Comparison of ENCODE assay signal across 21 cellular contexts in genomic region chr12:124477109-124477915, GRCh38.
A peak's percentile ranks its signal among the peaks of the same experiment; 100 is the strongest.
DNase-seq lines count a peak whose midpoint lies in the region; ATAC-seq and TF ChIP-seq lines count a peak whose summit lies in the region.
"Had no signal": no experiment of that assay in that cellular context is flagged by ENCODE, and none has a peak within 500 bp of the region (broad histone marks: within the 10 kb centered on the region; RNA-seq: fewer than 3 reads in every experiment).

No MANE protein-coding gene starts in this region.

- intact Hi-C loops in right cardiac atrium (cut with DNase I) (loop anchor here in 1 of 4 donors (10.0 kb wide), 1 partner anchor 87 kb away; the partner anchor contains the start of gene NCOR2), cardiac septum (cut with DNase I) (no loop called here), MCF 10A (cut with micrococcal nuclease) (no loop called here)

- 79% methylated on average over 15 of the region's 15 CpGs for WGBS in right cardiac atrium

- peaks cover 37 to 62% of the 10 kb centered on the region in 2 donors for H3K4me1 Mint-ChIP-seq in stimulated activated naive B cell treated with anti-CD40 and anti-IgM and Interleukin-4, amounts not matched to agents 10 μg/mL and 1 μg/mL and 100 μg/mL, for 72 hours
- peaks cover 24% of the 10 kb centered on the region for H3K4me1 Mint-ChIP-seq in MCF 10A (ENCODE audit: insufficient read depth, unreplicated experiment)

- H3K36me3 ChIP-seq in kidney epithelial cell (ENCODE audit: control insufficient read depth, insufficient read depth, low read length), result peaks cover 7% of the 10 kb centered on the region

- peaks cover 26 to 30% of the 10 kb centered on the region in 2 donors for H3K9me3 Mint-ChIP-seq in stimulated activated naive B cell treated with anti-CD40 and anti-IgM and Interleukin-4, amounts not matched to agents 10 μg/mL and 1 μg/mL and 100 μg/mL, for 72 hours
- peaks cover 10% of the 10 kb centered on the region for H3K9me3 Mint-ChIP-seq in MCF 10A (ENCODE audit: unreplicated experiment)

- CTCF ChIA-PET in RWPE1 (lab: Yijun Ruan, JAX), result interaction anchor here (0.6 to 0.9 kb wide), 2 partner anchors 289 to 417 kb away, joined by 3 read pairs; no protein-coding TSS in a partner anchor
- CTCF ChIA-PET in MCF 10A (lab: Yijun Ruan, JAX), result no interaction called here

- POLR2A ChIA-PET in RWPE1 (lab: Yijun Ruan, JAX; ENCODE audit: low non-redundant PET) (no interaction called here), MCF 10A (lab: Yijun Ruan, JAX) (interaction anchor here (1.4 kb wide), 1 partner anchor 41 kb away, joined by 8 read pairs; no protein-coding TSS in a partner anchor)

- H3K27ac Mint-ChIP-seq in stimulated activated naive B cell treated with anti-CD40 and anti-IgM and Interleukin-4, amounts not matched to agents 10 μg/mL and 1 μg/mL and 100 μg/mL, for 72 hours, result peak overlapping the region; percentile 92
- H3K27ac Mint-ChIP-seq in MCF 10A (ENCODE audit: low read depth, unreplicated experiment), result no peak overlapping the region
- H3K27ac Mint-ChIP-seq: activated naive CD4-positive, alpha-beta T cell treated with anti-CD3 and anti-CD28 coated beads, Interleukin-2, amount 50 U/mL, for 72 hours; HFFc6 had no signal

- H3K4me3 Mint-ChIP-seq in stimulated activated naive B cell treated with anti-CD40 and anti-IgM and Interleukin-4, amounts not matched to agents 10 μg/mL and 1 μg/mL and 100 μg/mL, for 72 hours, result peak overlapping the region; percentile 30 to 64
- H3K4me3 Mint-ChIP-seq in MCF 10A (ENCODE audit: unreplicated experiment), result no peak overlapping the region
- H3K4me3 Mint-ChIP-seq: HFFc6 had no signal

- peaks cover 9% of the 10 kb centered on the region for H3K4me1 ChIP-seq in right cardiac atrium (ENCODE audit: control insufficient read depth, insufficient read depth, low read length)

- no peaks in the 10 kb centered on the region for H3K9me3 ChIP-seq in right cardiac atrium (ENCODE audit: control insufficient read depth, low read length)

- no TSS peak for BruUV-seq in MCF 10A (replicated peaks; lab: Mats Ljungman, UMichigan)

- no peak overlapping the region for H3K4me3 ChIP-seq in right cardiac atrium (ENCODE audit: low read length)
- no peak overlapping the region for H3K4me3 ChIP-seq in kidney epithelial cell (ENCODE audit: low read depth, low read length)
- H3K4me3 ChIP-seq: esophagus muscularis mucosa, heart left ventricle, SJSA1, suprapubic skin had no signal

- ATAC-seq in right cardiac atrium (no peak), HG03196 (IDR thresholded peaks at IDR 0.05; ENCODE audit: unreplicated experiment) (no peak)
- ATAC-seq in stimulated activated naive B cell treated with anti-CD40 and anti-IgM and Interleukin-4, amounts not matched to agents 10 μg/mL and 1 μg/mL and 100 μg/mL, for 72 hours (replicated peaks), result peak; percentile 57 to 67
- ATAC-seq: heart left ventricle had no signal

- no peak for TF ChIP-seq CTCF in RWPE1 (conservative IDR thresholded peaks at IDR 0.05; ENCODE audit: low read depth)
- TF ChIP-seq CTCF in kidney epithelial cell (IDR thresholded peaks at IDR 0.05; ENCODE audit: insufficient read depth, low read length, poor library complexity, severe bottlenecking), result no peak
- TF ChIP-seq CTCF in MCF 10A (IDR thresholded peaks at IDR 0.05; ENCODE audit: unreplicated experiment), result no peak

- DNase-seq in right cardiac atrium (peak in 2 of 3 donors; percentile 24 to 55), cardiac septum (ENCODE audit: low spot score) (no peak), RWPE1 (ENCODE audit: low spot score) (no peak), kidney epithelial cell (ENCODE audit: low read depth) (peak; percentile 87), hippocampal formation (lab: John Stamatoyannopoulos, UW) (no peak), MCF 10A (ENCODE audit: unreplicated experiment) (no peak)
- peak; percentile 65 for DNase-seq in stimulated activated naive B cell treated with anti-CD40 and anti-IgM and Interleukin-4, amounts not matched to agents 10 μg/mL and 1 μg/mL and 100 μg/mL, for 72 hours
- DNase-seq: activated CD4-positive, alpha-beta T cell treated with anti-CD3 and anti-CD28 coated beads, Interleukin-2, amount 50 U/mL, for 1 hour; activated T-cell treated with anti-CD3 and anti-CD28 coated beads, Interleukin-2, amount 50 U/mL, for 1 hour; HFFc6; midbrain; NCI-H2029 treated with DMSO at 0.1 percent for 48 hours; NCI-H510A treated with DMSO at 0.1 percent for 48 hours; occipital lobe; T1000 had no signal

- H3K27ac ChIP-seq in right cardiac atrium (ENCODE audit: low read length) (no peak overlapping the region), RWPE1 (peak overlapping the region; percentile 76)
- H3K27ac ChIP-seq: heart left ventricle, SJSA1, suprapubic skin had no signal

- H3K27me3 Mint-ChIP-seq in stimulated activated naive B cell treated with anti-CD40 and anti-IgM and Interleukin-4, amounts not matched to agents 10 μg/mL and 1 μg/mL and 100 μg/mL, for 72 hours, result no peaks in the 10 kb centered on the region
- no peaks in the 10 kb centered on the region for H3K27me3 Mint-ChIP-seq in MCF 10A (ENCODE audit: insufficient read depth, unreplicated experiment)

- no peaks in the 10 kb centered on the region for H3K27me3 ChIP-seq in right cardiac atrium (ENCODE audit: control insufficient read depth, insufficient read depth)
- H3K27me3 ChIP-seq in kidney epithelial cell (ENCODE audit: control insufficient read depth, insufficient read depth, low read length), result no peaks in the 10 kb centered on the region
- H3K27me3 ChIP-seq: esophagus muscularis mucosa, heart left ventricle, SJSA1, suprapubic skin had no signal

- H3K36me3 Mint-ChIP-seq in stimulated activated naive B cell treated with anti-CD40 and anti-IgM and Interleukin-4, amounts not matched to agents 10 μg/mL and 1 μg/mL and 100 μg/mL, for 72 hours, result peaks cover 91 to 94% of the 10 kb centered on the region in 2 donors
- H3K36me3 Mint-ChIP-seq in MCF 10A (ENCODE audit: insufficient read depth, unreplicated experiment), result peaks cover 65% of the 10 kb centered on the region

Comparison
In these comparisons a context has a peak if more than half of its experiments do, and no peak if none do; other contexts are left out.
1. DNase-seq: peak in right cardiac atrium (2 of 3), kidney epithelial cell (single experiment) and stimulated activated naive B cell treated with anti-CD40 and anti-IgM and Interleukin-4, amounts not matched to agents 10 μg/mL and 1 μg/mL and 100 μg/mL, for 72 hours (single experiment); none in cardiac septum (single experiment), RWPE1 (single experiment), hippocampal formation (0 of 2) and MCF 10A (single experiment).
2. ATAC-seq: peak in stimulated activated naive B cell treated with anti-CD40 and anti-IgM and Interleukin-4, amounts not matched to agents 10 μg/mL and 1 μg/mL and 100 μg/mL, for 72 hours (2 of 2); none in right cardiac atrium (0 of 2) and HG03196 (single experiment).